23 cellular contexts compared by ENCODE assay signal in genomic region chr10:1396236-1396635, GRCh38.
"Had no signal": no experiment of that assay in that cellular context is flagged by ENCODE, and none has a peak within 500 bp of the region (broad histone marks: within the 10 kb centered on the region; RNA-seq: fewer than 3 reads in every experiment).

No MANE protein-coding gene starts in this region.

- H3K27ac Mint-ChIP-seq: activated B cell treated with CpG ODN at 0.5 μM for 24 hours; activated CD4-positive, alpha-beta memory T cell treated with anti-CD3 and anti-CD28 coated beads for 36 hours; activated CD4-positive, alpha-beta T cell treated with anti-CD3 and anti-CD28 coated beads, Interleukin-2, amount 10 ng/mL, durations not matched to agents 7 days and 5 days; activated naive CD4-positive, alpha-beta T cell treated with anti-CD3 and anti-CD28 coated beads, Interleukin-2, amount 50 U/mL, for 24 hours; activated T-helper 17 cell treated with anti-CD3 and anti-CD28 coated beads, Interleukin-2, amount 50 U/mL, for 72 hours; T-cell had no signal

- H3K27me3 Mint-ChIP-seq: activated CD4-positive, alpha-beta T cell treated with anti-CD3 and anti-CD28 coated beads, Interleukin-2, amount 10 ng/mL, durations not matched to agents 7 days and 5 days; activated naive CD4-positive, alpha-beta T cell treated with anti-CD3 and anti-CD28 coated beads, Interleukin-2, amount 50 U/mL, for 24 hours had no signal

- DNase-seq: activated B cell treated with CpG ODN at 0.5 μM for 24 hours; activated CD4-positive, alpha-beta memory T cell treated with anti-CD3 and anti-CD28 coated beads for 36 hours; activated CD4-positive, alpha-beta T cell treated with anti-CD3 and anti-CD28 coated beads for 1 hour; activated CD4-positive, alpha-beta T cell treated with anti-CD3 and anti-CD28 coated beads, Interleukin-2, amount 10 ng/mL, durations not matched to agents 7 days and 5 days; activated T-cell treated with anti-CD3 and anti-CD28 coated beads, Interleukin-2, amount 50 U/mL, for 4 hours; aorta; central memory CD4-positive, alpha-beta T cell; Kasumi-1; KBM-7; NCI-H1105 treated with DMSO at 0.1 percent for 48 hours; NCI-H1436 treated with DMSO at 0.1 percent for 48 hours; NCI-H187 treated with DMSO at 0.1 percent for 48 hours; NCI-H2081 treated with DMSO at 0.1 percent for 48 hours; NCI-H446; NCI-H524; SHP77; T-cell; T-helper 2 cell; T1000 had no signal

- H3K9me3 Mint-ChIP-seq: activated B cell treated with CpG ODN at 0.5 μM for 24 hours; activated CD4-positive, alpha-beta memory T cell treated with anti-CD3 and anti-CD28 coated beads for 36 hours; activated CD4-positive, alpha-beta T cell treated with anti-CD3 and anti-CD28 coated beads, Interleukin-2, amount 10 ng/mL, durations not matched to agents 7 days and 5 days; activated naive CD4-positive, alpha-beta T cell treated with anti-CD3 and anti-CD28 coated beads, Interleukin-2, amount 50 U/mL, for 24 hours; activated T-cell treated with anti-CD3 and anti-CD28 coated beads, Interleukin-2, amount 50 U/mL, for 4 hours; activated T-helper 17 cell treated with anti-CD3 and anti-CD28 coated beads, Interleukin-2, amount 50 U/mL, for 72 hours; T-cell had no signal

- ATAC-seq: activated T-cell treated with anti-CD3 and anti-CD28 coated beads, Interleukin-2, amount 50 U/mL, for 4 hours; activated T-helper 17 cell treated with anti-CD3 and anti-CD28 coated beads, Interleukin-2, amount 50 U/mL, for 72 hours; T-cell had no signal

- H3K4me1 Mint-ChIP-seq: activated B cell treated with CpG ODN at 0.5 μM for 24 hours; activated CD4-positive, alpha-beta T cell treated with anti-CD3 and anti-CD28 coated beads, Interleukin-2, amount 10 ng/mL, durations not matched to agents 7 days and 5 days; activated naive CD4-positive, alpha-beta T cell treated with anti-CD3 and anti-CD28 coated beads, Interleukin-2, amount 50 U/mL, for 24 hours; activated T-helper 17 cell treated with anti-CD3 and anti-CD28 coated beads, Interleukin-2, amount 50 U/mL, for 72 hours; T-cell had no signal

- H3K36me3 Mint-ChIP-seq: activated CD4-positive, alpha-beta memory T cell treated with anti-CD3 and anti-CD28 coated beads for 36 hours; activated naive CD4-positive, alpha-beta T cell treated with anti-CD3 and anti-CD28 coated beads, Interleukin-2, amount 50 U/mL, for 24 hours; T-cell had no signal

- H3K4me1 ChIP-seq: Peyer's patch had no signal

- H3K36me3 ChIP-seq: Peyer's patch had no signal

- H3K27me3 ChIP-seq: Peyer's patch had no signal

- H3K4me3 ChIP-seq: Peyer's patch had no signal

- H3K27ac ChIP-seq: Peyer's patch, RWPE1 had no signal

- H3K9me3 ChIP-seq: Peyer's patch had no signal

- H3K4me3 Mint-ChIP-seq: activated B cell treated with CpG ODN at 0.5 μM for 24 hours; activated CD4-positive, alpha-beta memory T cell treated with anti-CD3 and anti-CD28 coated beads for 36 hours; activated CD4-positive, alpha-beta T cell treated with anti-CD3 and anti-CD28 coated beads, Interleukin-2, amount 10 ng/mL, durations not matched to agents 7 days and 5 days; activated naive CD4-positive, alpha-beta T cell treated with anti-CD3 and anti-CD28 coated beads, Interleukin-2, amount 50 U/mL, for 24 hours; activated T-cell treated with anti-CD3 and anti-CD28 coated beads, Interleukin-2, amount 50 U/mL, for 4 hours; activated T-helper 17 cell treated with anti-CD3 and anti-CD28 coated beads, Interleukin-2, amount 50 U/mL, for 72 hours; T-cell had no signal
